ENCODE assay signal across 9 cellular contexts in the genomic region with DNA sequence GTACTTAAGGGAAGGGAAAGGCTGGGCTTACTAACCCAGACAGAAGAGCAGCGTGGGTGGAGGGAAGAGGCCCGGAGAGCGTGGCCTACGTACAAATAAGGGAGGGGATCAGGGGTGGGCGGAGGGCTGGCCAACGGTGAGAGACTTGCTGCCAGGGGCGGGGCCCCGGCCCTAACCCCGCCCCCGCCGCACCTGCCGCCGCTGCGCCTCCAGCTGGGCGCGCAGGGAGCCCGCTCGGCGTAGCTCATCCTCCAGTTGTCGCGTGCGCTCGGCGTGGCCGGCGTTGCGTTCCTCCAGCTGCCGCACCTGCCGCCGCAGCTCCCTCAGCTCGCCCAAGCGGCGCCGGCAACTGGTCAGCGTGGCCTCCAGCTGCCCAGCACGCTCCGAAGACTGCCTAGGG. TPM values are rescaled to one million over a fixed set of nuclear protein-coding genes. Genes with fewer than 3 reads are reported as not detected.
DNase-seq lines count a peak whose midpoint lies in the region; ATAC-seq and TF ChIP-seq lines count a peak whose summit lies in the region.
"Had no signal": no experiment of that assay in that cellular context is flagged by ENCODE, and none has a peak within 500 bp of the region (broad histone marks: within the 10 kb centered on the region; RNA-seq: fewer than 3 reads in every experiment).

No MANE protein-coding gene starts in this region.

- H3K27ac Mint-ChIP-seq in activated CD4-positive, alpha-beta T cell treated with anti-CD3 and anti-CD28 coated beads, Interleukin-2, amount 10 ng/mL, durations not matched to agents 7 days and 5 days = no peak overlapping the region

- peaks cover 24% of the 10 kb centered on the region for H3K4me1 Mint-ChIP-seq in activated CD4-positive, alpha-beta T cell treated with anti-CD3 and anti-CD28 coated beads, Interleukin-2, amount 10 ng/mL, durations not matched to agents 7 days and 5 days

- no peaks in the 10 kb centered on the region for H3K4me1 ChIP-seq in foreskin keratinocyte

- CTCF ChIA-PET in activated CD4-positive, alpha-beta T cell treated with anti-CD3 and anti-CD28 coated beads, Interleukin-2, amount 10 ng/mL, durations not matched to agents 7 days and 5 days (lab: Charles Lee) = interaction anchor here (1.7 to 15.9 kb wide), 3 partner anchors 9 to 78 kb away, joined by 6 to 211 read pairs (median 9); partner anchors contain the start of gene JUNB
- CTCF ChIA-PET in HEK293T (lab: Yijun Ruan, JAX) = interaction anchor here (1.2 kb wide), 1 partner anchor 9 kb away, joined by 3 read pairs; no protein-coding TSS in a partner anchor

- H3K27me3 ChIP-seq in foreskin keratinocyte = no peaks in the 10 kb centered on the region

- no peak overlapping the region for H3K27ac ChIP-seq in foreskin keratinocyte

- no peak overlapping the region for H3K4me3 Mint-ChIP-seq in activated CD4-positive, alpha-beta T cell treated with anti-CD3 and anti-CD28 coated beads, Interleukin-2, amount 10 ng/mL, durations not matched to agents 7 days and 5 days

- DNase-seq in Jurkat, Clone E6-1 (ENCODE audit: low read depth, low spot score) = peak; percentile 78
- DNase-seq in activated CD4-positive, alpha-beta T cell treated with anti-CD3 and anti-CD28 coated beads, Interleukin-2, amount 10 ng/mL, durations not matched to agents 7 days and 5 days = peak; percentile 67
- DNase-seq in foreskin keratinocyte (no peak), HEK293T (ENCODE audit: extremely low spot score) (no peak), NCI-H345 (lab: John Stamatoyannopoulos, UW) (no peak), hepatic stellate cell (ENCODE audit: low spot score) (no peak)
- peak; percentile 61 to 73 for DNase-seq in stimulated activated CD4-positive, alpha-beta T cell treated with anti-CD3 and anti-CD28 coated beads, Interleukin-4, amount 100 ng/mL, for 4 hours

- ATAC-seq in foreskin keratinocyte = peak; percentile 41
- no peak for ATAC-seq in HG02678 (IDR thresholded peaks at IDR 0.05; ENCODE audit: unreplicated experiment)

- peak overlapping the region; percentile 36 for H3K4me3 ChIP-seq in Jurkat, Clone E6-1 (ENCODE audit: low read length)

- POLR2A ChIA-PET in activated CD4-positive, alpha-beta T cell treated with anti-CD3 and anti-CD28 coated beads, Interleukin-2, amount 10 ng/mL, durations not matched to agents 7 days and 5 days (lab: Charles Lee) = no interaction called here
- POLR2A ChIA-PET in HEK293T (lab: Yijun Ruan, JAX) = interaction anchor here (1.1 kb wide), 1 partner anchor 22 kb away, joined by 3 read pairs; no protein-coding TSS in a partner anchor

- no peaks in the 10 kb centered on the region for H3K9me3 Mint-ChIP-seq in activated CD4-positive, alpha-beta T cell treated with anti-CD3 and anti-CD28 coated beads, Interleukin-2, amount 10 ng/mL, durations not matched to agents 7 days and 5 days

- peak; percentile 32 for TF ChIP-seq CTCF in foreskin keratinocyte (conservative IDR thresholded peaks at IDR 0.05)

- H3K27me3 Mint-ChIP-seq in activated CD4-positive, alpha-beta T cell treated with anti-CD3 and anti-CD28 coated beads, Interleukin-2, amount 10 ng/mL, durations not matched to agents 7 days and 5 days = no peaks in the 10 kb centered on the region

- no peaks in the 10 kb centered on the region for H3K36me3 Mint-ChIP-seq in activated CD4-positive, alpha-beta T cell treated with anti-CD3 and anti-CD28 coated beads, Interleukin-2, amount 10 ng/mL, durations not matched to agents 7 days and 5 days (ENCODE audit: low read depth)

TF ChIP-seq in HEK293T, 16 proteins besides CTCF, POLR2A, EP300 and RAD21:
- no peak for TF ChIP-seq FOXM1 (IDR thresholded peaks at IDR 0.05; ENCODE audit: borderline replicate concordance)

RNA-seq across cellular contexts. Expression of gene HOOK2, which starts 5.7 kb away (rescaled TPM):
- polyA plus RNA-seq in Jurkat, Clone E6-1 (2012; ENCODE audit: insufficient read depth, insufficient read length) = 26.6 TPM
- total RNA-seq in activated CD4-positive, alpha-beta T cell treated with anti-CD3 and anti-CD28 coated beads, Interleukin-2, amount 10 ng/mL, durations not matched to agents 7 days and 5 days = 10 to 100 TPM; 13.9 to 14.0 TPM
- 34.5 and 35.9 TPM in 2 replicates for total RNA-seq in foreskin keratinocyte
- 32.9 and 35.5 TPM in 2 replicates for polyA plus RNA-seq in foreskin keratinocyte

RNA-seq across cellular contexts. Expression of gene BEST2, which starts 18.1 kb away (rescaled TPM):
- not detected for polyA plus RNA-seq in Jurkat, Clone E6-1 (2012; ENCODE audit: insufficient read depth, insufficient read length)
- not detected for total RNA-seq in activated CD4-positive, alpha-beta T cell treated with anti-CD3 and anti-CD28 coated beads, Interleukin-2, amount 10 ng/mL, durations not matched to agents 7 days and 5 days
- not detected in 2 replicates for total RNA-seq in foreskin keratinocyte
- polyA plus RNA-seq in foreskin keratinocyte = not detected in 2 replicates
- total RNA-seq: mononuclear cell had no signal

RNA-seq across cellular contexts. Expression of gene JUNB, which starts 21.6 kb away (rescaled TPM):
- polyA plus RNA-seq in Jurkat, Clone E6-1 (2012; ENCODE audit: insufficient read depth, insufficient read length) = 22.6 TPM
- 10 to 100 TPM; 66.7 to 78.4 TPM for total RNA-seq in activated CD4-positive, alpha-beta T cell treated with anti-CD3 and anti-CD28 coated beads, Interleukin-2, amount 10 ng/mL, durations not matched to agents 7 days and 5 days
- 101 and 134 TPM in 2 replicates for total RNA-seq in foreskin keratinocyte
- polyA plus RNA-seq in foreskin keratinocyte = 104 and 134 TPM in 2 replicates

RNA-seq across cellular contexts. Expression of gene PRDX2, which starts 31.9 kb away (rescaled TPM):
- polyA plus RNA-seq in Jurkat, Clone E6-1 (2012; ENCODE audit: insufficient read depth, insufficient read length) = 291 TPM
- 100 to 1,000 TPM; 274 to 288 TPM for total RNA-seq in activated CD4-positive, alpha-beta T cell treated with anti-CD3 and anti-CD28 coated beads, Interleukin-2, amount 10 ng/mL, durations not matched to agents 7 days and 5 days
- 271 and 287 TPM in 2 replicates for total RNA-seq in foreskin keratinocyte
- polyA plus RNA-seq in foreskin keratinocyte = 347 and 379 TPM in 2 replicates

RNA-seq across cellular contexts. Expression of gene THSD8, which starts 32.2 kb away (rescaled TPM):
- 89.2 TPM for polyA plus RNA-seq in Jurkat, Clone E6-1 (2012; ENCODE audit: insufficient read depth, insufficient read length)
- 10 to 100 TPM; 27.0 to 31.1 TPM for total RNA-seq in activated CD4-positive, alpha-beta T cell treated with anti-CD3 and anti-CD28 coated beads, Interleukin-2, amount 10 ng/mL, durations not matched to agents 7 days and 5 days
- 9.3 and 14.7 TPM in 2 replicates for total RNA-seq in foreskin keratinocyte
- polyA plus RNA-seq in foreskin keratinocyte = 49.9 and 56.0 TPM in 2 replicates
- total RNA-seq: mononuclear cell had no signal

Comparison
In these comparisons a context has a peak if more than half of its experiments do, and no peak if none do; other contexts are left out.
1. DNase-seq: peak in Jurkat, Clone E6-1 (single experiment), activated CD4-positive, alpha-beta T cell treated with anti-CD3 and anti-CD28 coated beads, Interleukin-2, amount 10 ng/mL, durations not matched to agents 7 days and 5 days (single experiment) and stimulated activated CD4-positive, alpha-beta T cell treated with anti-CD3 and anti-CD28 coated beads, Interleukin-4, amount 100 ng/mL, for 4 hours (2 of 2); none in foreskin keratinocyte (0 of 2), HEK293T (single experiment), NCI-H345 (single experiment) and hepatic stellate cell (single experiment).